Comparison of ENCODE assay signal across 1 cellular context in genomic region chr5:110510146-110510545, GRCh38.
TF ChIP-seq lines count a peak whose summit lies in the region.

No MANE protein-coding gene starts in this region.

TF ChIP-seq in WTC11, 78 proteins besides CTCF, POLR2A, EP300 and RAD21:
- no peak for TF ChIP-seq ZNF416 (CRISPR knock-in tag; IDR thresholded peaks at IDR 0.05)
- no peak for TF ChIP-seq FOXK1 (CRISPR knock-in tag; IDR thresholded peaks at IDR 0.05)
- no peak for TF ChIP-seq NFYB (CRISPR knock-in tag; conservative IDR thresholded peaks at IDR 0.05; ENCODE audit: low read depth)
- TF ChIP-seq ZNF138 (CRISPR knock-in tag; conservative IDR thresholded peaks at IDR 0.05) = no peak
- no peak for TF ChIP-seq E2F1 (CRISPR knock-in tag; IDR thresholded peaks at IDR 0.05)
- TF ChIP-seq NFE2L1 (CRISPR knock-in tag; IDR thresholded peaks at IDR 0.05) = no peak
